Comparison of ENCODE assay signal across 8 cellular contexts in genomic region chr3:8622873-8623725, GRCh38. TPM values are rescaled to one million over a fixed set of nuclear protein-coding genes. Genes with fewer than 3 reads are reported as not detected.
DNase-seq lines count a peak whose midpoint lies in the region; ATAC-seq and TF ChIP-seq lines count a peak whose summit lies in the region.

No MANE protein-coding gene starts in this region.

- DNase-seq in COR-L47 (lab: John Stamatoyannopoulos, UW), result peak; percentile 19
- DNase-seq in NCI-H748 (lab: John Stamatoyannopoulos, UW; ENCODE audit: unreplicated experiment), result peak; percentile 53
- peak; percentile 81 for DNase-seq in germinal center (ENCODE audit: low spot score)
- peak; percentile 53 for DNase-seq in omental fat pad (ENCODE audit: low spot score)
- DNase-seq in NCI-H128 (lab: John Stamatoyannopoulos, UW; ENCODE audit: unreplicated experiment), result no peak

- peak in 2 of 3 donors; percentile 7 to 88 for TF ChIP-seq CTCF in omental fat pad (IDR thresholded peaks at IDR 0.05)

- ATAC-seq in GM19043 (IDR thresholded peaks at IDR 0.05; ENCODE audit: low read depth, unreplicated experiment) (peak; percentile 86), HG03135 (IDR thresholded peaks at IDR 0.05; ENCODE audit: unreplicated experiment) (peak; percentile 92), omental fat pad (ENCODE audit: low FRiP score) (peak; percentile 69)
- ATAC-seq in activated T-helper 17 cell treated with anti-CD3 and anti-CD28 coated beads, Interleukin-2, amount 50 U/mL, for 72 hours (replicated peaks), result peak; percentile 74

- peaks cover 5% of the 10 kb centered on the region for H3K27me3 Mint-ChIP-seq in activated T-helper 17 cell treated with anti-CD3 and anti-CD28 coated beads, Interleukin-2, amount 50 U/mL, for 72 hours

- no peaks in the 10 kb centered on the region for H3K36me3 Mint-ChIP-seq in activated T-helper 17 cell treated with anti-CD3 and anti-CD28 coated beads, Interleukin-2, amount 50 U/mL, for 72 hours (ENCODE audit: low read depth)

- no peak overlapping the region for H3K4me3 Mint-ChIP-seq in activated T-helper 17 cell treated with anti-CD3 and anti-CD28 coated beads, Interleukin-2, amount 50 U/mL, for 72 hours

- no peak overlapping the region for H3K27ac Mint-ChIP-seq in activated T-helper 17 cell treated with anti-CD3 and anti-CD28 coated beads, Interleukin-2, amount 50 U/mL, for 72 hours

- H3K9me3 Mint-ChIP-seq in activated T-helper 17 cell treated with anti-CD3 and anti-CD28 coated beads, Interleukin-2, amount 50 U/mL, for 72 hours, result peaks cover 5% of the 10 kb centered on the region

- H3K4me1 Mint-ChIP-seq in activated T-helper 17 cell treated with anti-CD3 and anti-CD28 coated beads, Interleukin-2, amount 50 U/mL, for 72 hours, result no peaks in the 10 kb centered on the region

RNA-seq across cellular contexts. Expression of gene SSUH2, which starts 21.5 kb away (rescaled TPM):
- total RNA-seq in activated T-helper 17 cell treated with anti-CD3 and anti-CD28 coated beads, Interleukin-2, amount 50 U/mL, for 72 hours, result 1 to 10 TPM in 1 of 2 donors, not detected in 1; 1.3 TPM
- 1 to 10 TPM in 1 of 4 donors, under 1 TPM in 1, not detected in 2; 0.50 to 1.9 TPM for total RNA-seq in omental fat pad
